In genomic region chr6:34595332-34596090, GRCh38 we compare ENCODE assay signal across 20 cellular contexts. TPM values are rescaled to one million over a fixed set of nuclear protein-coding genes. Genes with fewer than 3 reads are reported as not detected.
A peak's percentile ranks its signal among the peaks of the same experiment; 100 is the strongest.
DNase-seq lines count a peak whose midpoint lies in the region; ATAC-seq, FAIRE-seq and TF ChIP-seq lines count a peak whose summit lies in the region.
"Had no signal": no experiment of that assay in that cellular context is flagged by ENCODE, and none has a peak within 500 bp of the region (broad histone marks: within the 10 kb centered on the region; RNA-seq: fewer than 3 reads in every experiment).

No MANE protein-coding gene starts in this region.

- peak overlapping the region; percentile 86 for H3K27ac Mint-ChIP-seq in memory B cell
- H3K27ac Mint-ChIP-seq: stimulated activated memory B cell treated with anti-CD40 and anti-IgM and Interleukin-4, amounts not matched to agents 10 μg/mL and 1 μg/mL and 100 μg/mL, for 72 hours had no signal

- no peak overlapping the region for H3K14ac ChIP-seq in IMR-90 (replicated peaks; ENCODE audit: low read depth, low read length)

- no peak overlapping the region for H2AFZ ChIP-seq in IMR-90 (replicated peaks; ENCODE audit: low read length, poor library complexity)

- H3K27me3 ChIP-seq in IMR-90 (ENCODE audit: control insufficient read depth, insufficient read depth, low read length), result no peaks in the 10 kb centered on the region
- no peaks in the 10 kb centered on the region for H3K27me3 ChIP-seq in bronchial epithelial cell (ENCODE audit: control insufficient read depth, insufficient read depth, low read length)
- H3K27me3 ChIP-seq: colonic mucosa, neutrophil had no signal

- no peak overlapping the region for H2BK15ac ChIP-seq in IMR-90 (ENCODE audit: low read depth, low read length)

- H2AK9ac ChIP-seq in IMR-90 (replicated peaks; ENCODE audit: low read depth, low read length, poor library complexity), result no peak overlapping the region

- no peak for TF ChIP-seq CTCF in AG09309 (IDR thresholded peaks at IDR 0.05; ENCODE audit: control insufficient read depth, insufficient read depth, low read depth, low read length, missing control alignments)
- TF ChIP-seq CTCF in IMR-90 (conservative IDR thresholded peaks at IDR 0.05; ENCODE audit: low read depth, low read length), result no peak
- no peak for TF ChIP-seq CTCF in bronchial epithelial cell (IDR thresholded peaks at IDR 0.05; ENCODE audit: insufficient read depth, low read length, severe bottlenecking)

- peak; percentile 38 for ATAC-seq in IMR-90 (ENCODE audit: low read depth)
- ATAC-seq in memory B cell (ENCODE audit: low read depth), result no peak
- no peak for ATAC-seq in HG02759 (IDR thresholded peaks at IDR 0.05; ENCODE audit: unreplicated experiment)
- ATAC-seq in GM18502 (IDR thresholded peaks at IDR 0.05; ENCODE audit: poor library complexity, unreplicated experiment), result no peak
- ATAC-seq: stimulated activated memory B cell treated with anti-CD40 and anti-IgM and Interleukin-4, amounts not matched to agents 10 μg/mL and 1 μg/mL and 100 μg/mL, for 72 hours had no signal

- TF ChIP-seq RAD21 in IMR-90 (IDR thresholded peaks at IDR 0.05; ENCODE audit: low read length), result no peak

- DNase-seq in AG09309 (ENCODE audit: low read depth), result peak; percentile 23
- peak; percentile 52 for DNase-seq in IMR-90
- DNase-seq in bronchial epithelial cell (ENCODE audit: low read depth), result peak; percentile 81
- DNase-seq in memory B cell (ENCODE audit: low spot score in 2 of 2), result no peak
- no peak for DNase-seq in NCI-H1436 treated with DMSO at 0.1 percent for 48 hours (lab: John Stamatoyannopoulos, UW)
- no peak for DNase-seq in 8988T
- DNase-seq: activated CD4-positive, alpha-beta T cell treated with anti-CD3 and anti-CD28 coated beads, Interleukin-2, amount 50 U/mL, for 4 hours; activated T-cell treated with anti-CD3 and anti-CD28 coated beads, Interleukin-2, amount 50 U/mL, for 48 hours; colonic mucosa; mesenchymal stem cell; NCI-H2081; Right ventricle myocardium superior; stimulated activated CD4-positive, alpha-beta T cell treated with anti-CD3 and anti-CD28 coated beads, Interleukin-4, amount 100 ng/mL, for 4 hours had no signal

- WGBS in IMR-90 (ENCODE audit: extremely low coverage in 2 of 2, insufficient read length in 1 of 2), 2 experiments, result no CpG with 5 or more reads among the region's 5 CpGs

- no TSS peak for BruUV-seq in IMR-90 (replicated peaks; lab: Mats Ljungman, UMichigan)

- no peaks in the 10 kb centered on the region for H3K9me3 Mint-ChIP-seq in memory B cell
- H3K9me3 Mint-ChIP-seq: stimulated activated memory B cell treated with anti-CD40 and anti-IgM and Interleukin-4, amounts not matched to agents 10 μg/mL and 1 μg/mL and 100 μg/mL, for 72 hours had no signal

- no peak for TF ChIP-seq POLR2A in IMR-90 (IDR thresholded peaks at IDR 0.05; ENCODE audit: low read depth, low read length)

- no peak for FAIRE-seq in bronchial epithelial cell (lab: Jason Lieb, UNC)
- FAIRE-seq: HTR-8/SVneo, urothelium cell line had no signal

- H2BK120ac ChIP-seq in IMR-90 (ENCODE audit: low read depth, low read length), result no peak overlapping the region

- H3K4me1 Mint-ChIP-seq in memory B cell, result peaks cover 33% of the 10 kb centered on the region

- peaks cover 24% of the 10 kb centered on the region for H3K9me1 ChIP-seq in IMR-90 (ENCODE audit: insufficient read depth, low read length)

- peaks cover 44 to 90% of the 10 kb centered on the region in 2 experiments for H3K79me1 ChIP-seq in IMR-90 (ENCODE audit: low read depth in 1 of 2, low read length in 2 of 2)

- H3K36me3 Mint-ChIP-seq in memory B cell, result peaks cover 18% of the 10 kb centered on the region

- H3K4me3 ChIP-seq in AG09309 (ENCODE audit: control insufficient read depth, low read depth, low read length) (no peak overlapping the region), IMR-90 (ENCODE audit: insufficient read depth, low read depth, low read length) (no peak overlapping the region), bronchial epithelial cell (ENCODE audit: low read depth, low read length) (no peak overlapping the region)
- H3K4me3 ChIP-seq: colonic mucosa had no signal

- H4K20me1 ChIP-seq in IMR-90 (ENCODE audit: insufficient read depth, low read length), result peaks cover 88% of the 10 kb centered on the region

- H2BK5ac ChIP-seq in IMR-90 (ENCODE audit: low read depth, low read length, poor library complexity, severe bottlenecking), result no peak overlapping the region

- no peak overlapping the region for H3K56ac ChIP-seq in IMR-90 (ENCODE audit: extremely low read depth, insufficient read depth, low read length)

- no peaks in the 10 kb centered on the region for H3K27me3 Mint-ChIP-seq in memory B cell
- H3K27me3 Mint-ChIP-seq: stimulated activated memory B cell treated with anti-CD40 and anti-IgM and Interleukin-4, amounts not matched to agents 10 μg/mL and 1 μg/mL and 100 μg/mL, for 72 hours had no signal

- H3K9me3 ChIP-seq in IMR-90 (ENCODE audit: control insufficient read depth, insufficient read depth, low read length), result no peaks in the 10 kb centered on the region
- H3K9me3 ChIP-seq: colonic mucosa, neutrophil had no signal

- H3K4me3 Mint-ChIP-seq in memory B cell, result no peak overlapping the region
- H3K4me3 Mint-ChIP-seq: stimulated activated memory B cell treated with anti-CD40 and anti-IgM and Interleukin-4, amounts not matched to agents 10 μg/mL and 1 μg/mL and 100 μg/mL, for 72 hours had no signal

- H4K91ac ChIP-seq in IMR-90 (ENCODE audit: insufficient read depth, low read depth, low read length), result no peak overlapping the region

- CTCF ChIA-PET in IMR-90 (lab: Yijun Ruan, JAX), result no interaction called here

- no peak overlapping the region for H2BK20ac ChIP-seq in IMR-90 (ENCODE audit: low read depth, low read length)

- intact Hi-C loops in IMR-90 (cut with micrococcal nuclease), result no loop called here

- H2AK5ac ChIP-seq in IMR-90 (ENCODE audit: low read depth, low read length), result no peak overlapping the region

- H3K9ac ChIP-seq in IMR-90 (ENCODE audit: low read depth, low read length), result no peak overlapping the region

- no peak overlapping the region for H3K27ac ChIP-seq in IMR-90 (ENCODE audit: insufficient read depth, low read length)
- H3K27ac ChIP-seq: colonic mucosa, neutrophil had no signal

- H3K18ac ChIP-seq in IMR-90 (ENCODE audit: low read depth, low read length), result no peak overlapping the region

- no peak overlapping the region for H3K4me2 ChIP-seq in IMR-90 (ENCODE audit: low read depth, low read length)

- H3K4ac ChIP-seq in IMR-90 (ENCODE audit: low read depth, low read length), result no peak overlapping the region

- no peak overlapping the region for H3K23ac ChIP-seq in IMR-90 (ENCODE audit: low read depth, low read length)

- H4K8ac ChIP-seq in IMR-90 (ENCODE audit: low read depth in 2 of 2, low read length in 2 of 2), result no peak overlapping the region

- H3K36me3 ChIP-seq in IMR-90 (ENCODE audit: control insufficient read depth, insufficient read depth, low read length) (no peaks in the 10 kb centered on the region), bronchial epithelial cell (ENCODE audit: control insufficient read depth, insufficient read depth, low read length) (peaks cover under 1% of the 10 kb centered on the region)
- H3K36me3 ChIP-seq: colonic mucosa had no signal

- dilution Hi-C loops in IMR-90 (cut with HindIII; ENCODE audit: low sequenced_read_pairs, unreplicated experiment), result no loop called here

- POLR2A ChIA-PET in IMR-90 (lab: Charles Lee; ENCODE audit: unreplicated experiment), result no interaction called here

- H3K4me1 ChIP-seq in IMR-90 (ENCODE audit: control insufficient read depth, insufficient read depth, low read length), result peaks cover 7% of the 10 kb centered on the region

- in situ Hi-C loops in IMR-90 (cut with MboI; ENCODE audit: low sequenced_read_pairs), result no loop called here

- no peak overlapping the region for H4K5ac ChIP-seq in IMR-90 (ENCODE audit: low read depth, low read length)

TF ChIP-seq in IMR-90, 13 proteins besides CTCF, POLR2A, EP300 and RAD21:
- TF ChIP-seq MAZ (IDR thresholded peaks at IDR 0.05; ENCODE audit: borderline replicate concordance, low read depth, low read length) (no peak), SMC3 (IDR thresholded peaks at IDR 0.05; ENCODE audit: low read depth, low read length) (no peak), RFX5 (IDR thresholded peaks at IDR 0.05; ENCODE audit: low read depth, low read length) (no peak), CEBPB (IDR thresholded peaks at IDR 0.05; ENCODE audit: low read depth, low read length) (peak; percentile 39), RCOR1 (IDR thresholded peaks at IDR 0.05; ENCODE audit: insufficient replicate concordance, low read length) (no peak)
TF ChIP-seq in IMR-90: peak in this region for 1.

RNA-seq across cellular contexts. Expression of gene SPDEF, which starts 39.4 kb away (rescaled TPM):
- total RNA-seq in IMR-90 (2012; rRNA removed) (not detected in 2 replicates), bronchial epithelial cell (2.4 and 5.0 TPM in 2 replicates)
- 0.04 and 0.05 TPM in 2 replicates for polyA plus RNA-seq in IMR-90 (2012; rRNA removed)
- 0.05 TPM in 2 replicates for polyA plus RNA-seq in IMR-90 (2012; cell fraction: cytosol; rRNA removed)
- polyA plus RNA-seq in IMR-90 (2012; cell fraction: nucleus; rRNA removed; ENCODE audit: low replicate concordance), result 0.18 and 0.37 TPM in 2 replicates
- total RNA-seq: H4, Right ventricle myocardium superior had no signal

Comparison
In these comparisons a context has a peak if more than half of its experiments do, and no peak if none do; other contexts are left out.
1. DNase-seq: peak in AG09309 (single experiment), IMR-90 (single experiment) and bronchial epithelial cell (single experiment); none in memory B cell (0 of 2), NCI-H1436 treated with DMSO at 0.1 percent for 48 hours (single experiment) and 8988T (single experiment).